1 cellular context compared by ENCODE assay signal in the genomic region with DNA sequence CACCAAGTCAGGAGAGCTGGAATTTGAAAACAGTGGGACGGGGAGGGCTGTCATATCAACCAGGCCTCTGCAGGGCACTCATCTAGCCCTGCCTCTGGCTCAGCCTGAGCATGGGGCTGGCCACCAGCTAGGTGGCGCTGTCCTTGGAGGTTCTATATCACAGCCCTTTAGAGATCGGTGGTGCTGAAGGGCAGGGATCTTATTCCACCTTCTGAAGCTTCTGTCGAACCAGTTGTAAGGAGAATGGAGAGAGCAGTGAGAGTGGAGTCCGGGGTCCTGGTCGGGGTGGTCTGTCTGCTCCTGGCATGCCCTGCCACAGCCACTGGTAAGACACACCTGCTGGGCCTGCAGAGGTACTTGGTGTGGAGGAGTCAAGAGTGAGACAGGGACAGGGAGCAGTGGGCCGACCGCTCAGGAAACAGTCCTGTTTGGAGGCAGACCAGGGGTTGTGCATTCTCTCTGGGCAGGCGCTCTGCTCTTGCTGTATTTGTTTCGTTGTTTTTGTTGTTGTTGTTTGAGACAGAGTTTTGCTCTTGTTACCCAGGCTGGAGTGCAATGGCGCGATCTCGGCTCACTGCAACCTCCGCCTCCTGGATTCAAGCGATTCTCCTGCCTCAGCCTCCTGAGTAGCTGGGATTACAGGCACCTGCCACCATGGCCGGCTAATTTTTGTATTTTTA.
TF ChIP-seq lines count a peak whose summit lies in the region.

A gene with protein sequence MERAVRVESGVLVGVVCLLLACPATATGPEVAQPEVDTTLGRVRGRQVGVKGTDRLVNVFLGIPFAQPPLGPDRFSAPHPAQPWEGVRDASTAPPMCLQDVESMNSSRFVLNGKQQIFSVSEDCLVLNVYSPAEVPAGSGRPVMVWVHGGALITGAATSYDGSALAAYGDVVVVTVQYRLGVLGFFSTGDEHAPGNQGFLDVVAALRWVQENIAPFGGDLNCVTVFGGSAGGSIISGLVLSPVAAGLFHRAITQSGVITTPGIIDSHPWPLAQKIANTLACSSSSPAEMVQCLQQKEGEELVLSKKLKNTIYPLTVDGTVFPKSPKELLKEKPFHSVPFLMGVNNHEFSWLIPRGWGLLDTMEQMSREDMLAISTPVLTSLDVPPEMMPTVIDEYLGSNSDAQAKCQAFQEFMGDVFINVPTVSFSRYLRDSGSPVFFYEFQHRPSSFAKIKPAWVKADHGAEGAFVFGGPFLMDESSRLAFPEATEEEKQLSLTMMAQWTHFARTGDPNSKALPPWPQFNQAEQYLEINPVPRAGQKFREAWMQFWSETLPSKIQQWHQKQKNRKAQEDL (plus strand): TSS at position 202 of the 680 bp plus-strand sequence. CDS start 42 bp downstream, at position 244.

TF ChIP-seq in K562, 482 proteins besides CTCF, POLR2A, EP300 and RAD21 (continued from another document and continues in another):
- TF ChIP-seq, protein P1, sequence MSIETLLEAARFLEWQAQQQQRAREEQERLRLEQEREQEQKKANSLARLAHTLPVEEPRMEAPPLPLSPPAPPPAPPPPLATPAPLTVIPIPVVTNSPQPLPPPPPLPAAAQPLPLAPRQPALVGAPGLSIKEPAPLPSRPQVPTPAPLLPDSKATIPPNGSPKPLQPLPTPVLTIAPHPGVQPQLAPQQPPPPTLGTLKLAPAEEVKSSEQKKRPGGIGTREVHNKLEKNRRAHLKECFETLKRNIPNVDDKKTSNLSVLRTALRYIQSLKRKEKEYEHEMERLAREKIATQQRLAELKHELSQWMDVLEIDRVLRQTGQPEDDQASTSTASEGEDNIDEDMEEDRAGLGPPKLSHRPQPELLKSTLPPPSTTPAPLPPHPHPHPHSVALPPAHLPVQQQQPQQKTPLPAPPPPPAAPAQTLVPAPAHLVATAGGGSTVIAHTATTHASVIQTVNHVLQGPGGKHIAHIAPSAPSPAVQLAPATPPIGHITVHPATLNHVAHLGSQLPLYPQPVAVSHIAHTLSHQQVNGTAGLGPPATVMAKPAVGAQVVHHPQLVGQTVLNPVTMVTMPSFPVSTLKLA (conservative IDR thresholded peaks at IDR 0.05): no peak
- TF ChIP-seq SMARCC2 (IDR thresholded peaks at IDR 0.05; ENCODE audit: low read depth): 0 out of 2 replicates have a peak, but pooled peaks have one; percentile 23
- TF ChIP-seq MYBL2 (IDR thresholded peaks at IDR 0.05; ENCODE audit: low read depth): no peak
- TF ChIP-seq MYBL2 (CRISPR knock-in tag; IDR thresholded peaks at IDR 0.05; ENCODE audit: borderline replicate concordance): no peak
- TF ChIP-seq ETV6 (IDR thresholded peaks at IDR 0.05; ENCODE audit: borderline replicate concordance in 1 of 2, low read depth in 2 of 2, low read length in 1 of 2): no peak
- no peak for TF ChIP-seq ETV6 (CRISPR knock-in tag; IDR thresholded peaks at IDR 0.05; ENCODE audit: borderline replicate concordance)
- peak in 1 of 2 experiments; percentile 42; a peak in 1 of 4 replicates for TF ChIP-seq RCOR1 (IDR thresholded peaks at IDR 0.05; ENCODE audit: borderline replicate concordance in 1 of 2, low read depth in 2 of 2, low read length in 2 of 2)
- no peak for TF ChIP-seq NONO (IDR thresholded peaks at IDR 0.05; ENCODE audit: low read depth in 2 of 2, low read length in 1 of 2)
- TF ChIP-seq, protein P2, sequence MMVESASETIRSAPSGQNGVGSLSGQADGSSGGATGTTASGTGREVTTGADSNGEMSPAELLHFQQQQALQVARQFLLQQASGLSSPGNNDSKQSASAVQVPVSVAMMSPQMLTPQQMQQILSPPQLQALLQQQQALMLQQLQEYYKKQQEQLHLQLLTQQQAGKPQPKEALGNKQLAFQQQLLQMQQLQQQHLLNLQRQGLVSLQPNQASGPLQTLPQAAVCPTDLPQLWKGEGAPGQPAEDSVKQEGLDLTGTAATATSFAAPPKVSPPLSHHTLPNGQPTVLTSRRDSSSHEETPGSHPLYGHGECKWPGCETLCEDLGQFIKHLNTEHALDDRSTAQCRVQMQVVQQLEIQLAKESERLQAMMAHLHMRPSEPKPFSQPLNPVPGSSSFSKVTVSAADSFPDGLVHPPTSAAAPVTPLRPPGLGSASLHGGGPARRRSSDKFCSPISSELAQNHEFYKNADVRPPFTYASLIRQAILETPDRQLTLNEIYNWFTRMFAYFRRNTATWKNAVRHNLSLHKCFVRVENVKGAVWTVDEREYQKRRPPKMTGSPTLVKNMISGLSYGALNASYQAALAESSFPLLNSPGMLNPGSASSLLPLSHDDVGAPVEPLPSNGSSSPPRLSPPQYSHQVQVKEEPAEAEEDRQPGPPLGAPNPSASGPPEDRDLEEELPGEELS (CRISPR knock-in tag; IDR thresholded peaks at IDR 0.05; ENCODE audit: borderline replicate concordance): no peak
- TF ChIP-seq HDAC2 (IDR thresholded peaks at IDR 0.05): no peak
- no peak for TF ChIP-seq TRIM28 (IDR thresholded peaks at IDR 0.05)
- TF ChIP-seq, protein P3, sequence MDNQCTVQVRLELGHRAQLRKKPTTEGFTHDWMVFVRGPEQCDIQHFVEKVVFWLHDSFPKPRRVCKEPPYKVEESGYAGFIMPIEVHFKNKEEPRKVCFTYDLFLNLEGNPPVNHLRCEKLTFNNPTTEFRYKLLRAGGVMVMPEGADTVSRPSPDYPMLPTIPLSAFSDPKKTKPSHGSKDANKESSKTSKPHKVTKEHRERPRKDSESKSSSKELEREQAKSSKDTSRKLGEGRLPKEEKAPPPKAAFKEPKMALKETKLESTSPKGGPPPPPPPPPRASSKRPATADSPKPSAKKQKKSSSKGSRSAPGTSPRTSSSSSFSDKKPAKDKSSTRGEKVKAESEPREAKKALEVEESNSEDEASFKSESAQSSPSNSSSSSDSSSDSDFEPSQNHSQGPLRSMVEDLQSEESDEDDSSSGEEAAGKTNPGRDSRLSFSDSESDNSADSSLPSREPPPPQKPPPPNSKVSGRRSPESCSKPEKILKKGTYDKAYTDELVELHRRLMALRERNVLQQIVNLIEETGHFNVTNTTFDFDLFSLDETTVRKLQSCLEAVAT (IDR thresholded peaks at IDR 0.05): peak; percentile 27 to 75; a peak in 1 of 4 replicates
- no peak for TF ChIP-seq JUNB (CRISPR knock-in tag; conservative IDR thresholded peaks at IDR 0.05)
- TF ChIP-seq RFX5 (IDR thresholded peaks at IDR 0.05; ENCODE audit: low read depth, low read length): no peak
- no peak for TF ChIP-seq CEBPB (tag; IDR thresholded peaks at IDR 0.05)
- TF ChIP-seq ILF3 (IDR thresholded peaks at IDR 0.05; ENCODE audit: borderline replicate concordance): no peak
- TF ChIP-seq TOE1 (IDR thresholded peaks at IDR 0.05; ENCODE audit: borderline replicate concordance): 0 out of 2 replicates have a peak, but pooled peaks have one; percentile 25
- no peak for TF ChIP-seq TOE1 (CRISPR knock-in tag; IDR thresholded peaks at IDR 0.05; ENCODE audit: borderline replicate concordance, low read depth)
- TF ChIP-seq MAFF (IDR thresholded peaks at IDR 0.05; ENCODE audit: low read length): no peak
- TF ChIP-seq SUPT5H (IDR thresholded peaks at IDR 0.05): no peak
- TF ChIP-seq ZSCAN32 (CRISPR knock-in tag; IDR thresholded peaks at IDR 0.05): no peak
- TF ChIP-seq MEIS2 (IDR thresholded peaks at IDR 0.05; ENCODE audit: partially characterized antibody): peak; percentile 7
- peak; percentile 82; the same call in 1 of the 2 replicates for TF ChIP-seq HDGF (IDR thresholded peaks at IDR 0.05)
- TF ChIP-seq FOS (IDR thresholded peaks at IDR 0.05; ENCODE audit: extremely low read depth, insufficient read length): no peak
- TF ChIP-seq E2F3 (CRISPR knock-in tag; IDR thresholded peaks at IDR 0.05): no peak
- TF ChIP-seq ZNF507 (tag; conservative IDR thresholded peaks at IDR 0.05): no peak
- no peak for TF ChIP-seq SAFB (IDR thresholded peaks at IDR 0.05; ENCODE audit: borderline replicate concordance, low read depth, low read length)
- no peak for TF ChIP-seq SAP30 (IDR thresholded peaks at IDR 0.05; ENCODE audit: borderline replicate concordance, insufficient read depth, low read depth, low read length, poor library complexity, severe bottlenecking)
- no peak for TF ChIP-seq RBM22 (IDR thresholded peaks at IDR 0.05; ENCODE audit: low read depth, low read length, poor library complexity, severe bottlenecking)
- no peak for TF ChIP-seq CCNT2 (IDR thresholded peaks at IDR 0.05; ENCODE audit: borderline replicate concordance, extremely low read depth, insufficient read length, low read depth, low read length)
- TF ChIP-seq, protein P4, sequence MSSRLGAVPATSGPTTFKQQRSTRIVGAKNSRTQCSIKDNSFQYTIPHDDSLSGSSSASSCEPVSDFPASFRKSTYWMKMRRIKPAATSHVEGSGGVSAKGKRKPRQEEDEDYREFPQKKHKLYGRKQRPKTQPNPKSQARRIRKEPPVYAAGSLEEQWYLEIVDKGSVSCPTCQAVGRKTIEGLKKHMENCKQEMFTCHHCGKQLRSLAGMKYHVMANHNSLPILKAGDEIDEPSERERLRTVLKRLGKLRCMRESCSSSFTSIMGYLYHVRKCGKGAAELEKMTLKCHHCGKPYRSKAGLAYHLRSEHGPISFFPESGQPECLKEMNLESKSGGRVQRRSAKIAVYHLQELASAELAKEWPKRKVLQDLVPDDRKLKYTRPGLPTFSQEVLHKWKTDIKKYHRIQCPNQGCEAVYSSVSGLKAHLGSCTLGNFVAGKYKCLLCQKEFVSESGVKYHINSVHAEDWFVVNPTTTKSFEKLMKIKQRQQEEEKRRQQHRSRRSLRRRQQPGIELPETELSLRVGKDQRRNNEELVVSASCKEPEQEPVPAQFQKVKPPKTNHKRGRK (tag; IDR thresholded peaks at IDR 0.05): no peak
- TF ChIP-seq KLF10 (CRISPR knock-in tag; IDR thresholded peaks at IDR 0.05): no peak
- no peak for TF ChIP-seq ZNF184 (CRISPR knock-in tag; IDR thresholded peaks at IDR 0.05)
- TF ChIP-seq SREBF2 (CRISPR knock-in tag; IDR thresholded peaks at IDR 0.05): no peak
- TF ChIP-seq RUNX1 (IDR thresholded peaks at IDR 0.05; ENCODE audit: low read depth): no peak
- no peak for TF ChIP-seq ZNF12 (CRISPR knock-in tag; IDR thresholded peaks at IDR 0.05)
- peak; percentile 19 for TF ChIP-seq POLR2B (IDR thresholded peaks at IDR 0.05; ENCODE audit: low read depth, partially characterized antibody)
- TF ChIP-seq, protein P5, sequence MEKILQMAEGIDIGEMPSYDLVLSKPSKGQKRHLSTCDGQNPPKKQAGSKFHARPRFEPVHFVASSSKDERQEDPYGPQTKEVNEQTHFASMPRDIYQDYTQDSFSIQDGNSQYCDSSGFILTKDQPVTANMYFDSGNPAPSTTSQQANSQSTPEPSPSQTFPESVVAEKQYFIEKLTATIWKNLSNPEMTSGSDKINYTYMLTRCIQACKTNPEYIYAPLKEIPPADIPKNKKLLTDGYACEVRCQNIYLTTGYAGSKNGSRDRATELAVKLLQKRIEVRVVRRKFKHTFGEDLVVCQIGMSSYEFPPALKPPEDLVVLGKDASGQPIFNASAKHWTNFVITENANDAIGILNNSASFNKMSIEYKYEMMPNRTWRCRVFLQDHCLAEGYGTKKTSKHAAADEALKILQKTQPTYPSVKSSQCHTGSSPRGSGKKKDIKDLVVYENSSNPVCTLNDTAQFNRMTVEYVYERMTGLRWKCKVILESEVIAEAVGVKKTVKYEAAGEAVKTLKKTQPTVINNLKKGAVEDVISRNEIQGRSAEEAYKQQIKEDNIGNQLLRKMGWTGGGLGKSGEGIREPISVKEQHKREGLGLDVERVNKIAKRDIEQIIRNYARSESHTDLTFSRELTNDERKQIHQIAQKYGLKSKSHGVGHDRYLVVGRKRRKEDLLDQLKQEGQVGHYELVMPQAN (IDR thresholded peaks at IDR 0.05; ENCODE audit: borderline replicate concordance): no peak
- no peak for TF ChIP-seq TARDBP (IDR thresholded peaks at IDR 0.05)
- TF ChIP-seq CEBPG (CRISPR knock-in tag; IDR thresholded peaks at IDR 0.05): no peak
- no peak for TF ChIP-seq CEBPG (tag; conservative IDR thresholded peaks at IDR 0.05 in 1 of 2, IDR thresholded peaks at IDR 0.05 in 1 of 2)
- TF ChIP-seq MAZ (CRISPR knock-in tag; conservative IDR thresholded peaks at IDR 0.05 in 1 of 2, IDR thresholded peaks at IDR 0.05 in 1 of 2): 0 out of 4 replicates have a peak, but pooled peaks of 1 of the 2 experiments have one; percentile 11
- TF ChIP-seq FOSL1 (tag; conservative IDR thresholded peaks at IDR 0.05): no peak
- TF ChIP-seq MIER1 (IDR thresholded peaks at IDR 0.05; ENCODE audit: low read depth): no peak
- no peak for TF ChIP-seq ZNF431 (CRISPR knock-in tag; IDR thresholded peaks at IDR 0.05)
- TF ChIP-seq ZNF146 (CRISPR knock-in tag; IDR thresholded peaks at IDR 0.05; ENCODE audit: unreplicated experiment): no peak
- 0 out of 2 replicates have a peak, but pooled peaks have one; percentile 42 for TF ChIP-seq THRAP3 (IDR thresholded peaks at IDR 0.05; ENCODE audit: borderline replicate concordance)
- no peak for TF ChIP-seq EHMT2 (IDR thresholded peaks at IDR 0.05)
- no peak for TF ChIP-seq ZC3H11A (IDR thresholded peaks at IDR 0.05; ENCODE audit: low read depth, low read length)
- no peak for TF ChIP-seq KLF1 (tag; IDR thresholded peaks at IDR 0.05)
- TF ChIP-seq NFE2 (IDR thresholded peaks at IDR 0.05; ENCODE audit: low read depth): no peak
- TF ChIP-seq, protein P6, sequence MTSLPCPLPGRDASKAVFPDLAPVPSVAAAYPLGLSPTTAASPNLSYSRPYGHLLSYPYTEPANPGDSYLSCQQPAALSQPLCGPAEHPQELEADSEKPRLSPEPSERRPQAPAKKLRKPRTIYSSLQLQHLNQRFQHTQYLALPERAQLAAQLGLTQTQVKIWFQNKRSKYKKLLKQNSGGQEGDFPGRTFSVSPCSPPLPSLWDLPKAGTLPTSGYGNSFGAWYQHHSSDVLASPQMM (CRISPR knock-in tag; IDR thresholded peaks at IDR 0.05): no peak
- no peak for TF ChIP-seq TEAD4 (IDR thresholded peaks at IDR 0.05; ENCODE audit: low read length)
- TF ChIP-seq TEAD4 (CRISPR knock-in tag; IDR thresholded peaks at IDR 0.05; ENCODE audit: borderline replicate concordance): no peak
- TF ChIP-seq SIX5 (IDR thresholded peaks at IDR 0.05; ENCODE audit: borderline replicate concordance in 1 of 2, insufficient read depth in 1 of 2, low read depth in 1 of 2, low read length in 2 of 2): no peak
- TF ChIP-seq MTF1 (CRISPR knock-in tag; IDR thresholded peaks at IDR 0.05; ENCODE audit: borderline replicate concordance): no peak
- TF ChIP-seq POLR2H (tag; IDR thresholded peaks at IDR 0.05; ENCODE audit: low read depth): no peak
- TF ChIP-seq, protein P7, sequence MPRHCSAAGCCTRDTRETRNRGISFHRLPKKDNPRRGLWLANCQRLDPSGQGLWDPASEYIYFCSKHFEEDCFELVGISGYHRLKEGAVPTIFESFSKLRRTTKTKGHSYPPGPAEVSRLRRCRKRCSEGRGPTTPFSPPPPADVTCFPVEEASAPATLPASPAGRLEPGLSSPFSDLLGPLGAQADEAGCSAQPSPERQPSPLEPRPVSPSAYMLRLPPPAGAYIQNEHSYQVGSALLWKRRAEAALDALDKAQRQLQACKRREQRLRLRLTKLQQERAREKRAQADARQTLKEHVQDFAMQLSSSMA (CRISPR knock-in tag; IDR thresholded peaks at IDR 0.05): no peak
- TF ChIP-seq, protein P8, sequence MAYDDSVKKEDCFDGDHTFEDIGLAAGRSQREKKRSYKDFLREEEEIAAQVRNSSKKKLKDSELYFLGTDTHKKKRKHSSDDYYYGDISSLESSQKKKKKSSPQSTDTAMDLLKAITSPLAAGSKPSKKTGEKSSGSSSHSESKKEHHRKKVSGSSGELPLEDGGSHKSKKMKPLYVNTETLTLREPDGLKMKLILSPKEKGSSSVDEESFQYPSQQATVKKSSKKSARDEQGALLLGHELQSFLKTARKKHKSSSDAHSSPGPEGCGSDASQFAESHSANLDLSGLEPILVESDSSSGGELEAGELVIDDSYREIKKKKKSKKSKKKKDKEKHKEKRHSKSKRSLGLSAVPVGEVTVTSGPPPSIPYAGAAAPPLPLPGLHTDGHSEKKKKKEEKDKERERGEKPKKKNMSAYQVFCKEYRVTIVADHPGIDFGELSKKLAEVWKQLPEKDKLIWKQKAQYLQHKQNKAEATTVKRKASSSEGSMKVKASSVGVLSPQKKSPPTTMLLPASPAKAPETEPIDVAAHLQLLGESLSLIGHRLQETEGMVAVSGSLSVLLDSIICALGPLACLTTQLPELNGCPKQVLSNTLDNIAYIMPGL (CRISPR knock-in tag; IDR thresholded peaks at IDR 0.05): no peak
